Comparison of ENCODE assay signal across 1 cellular context in the genomic region with DNA sequence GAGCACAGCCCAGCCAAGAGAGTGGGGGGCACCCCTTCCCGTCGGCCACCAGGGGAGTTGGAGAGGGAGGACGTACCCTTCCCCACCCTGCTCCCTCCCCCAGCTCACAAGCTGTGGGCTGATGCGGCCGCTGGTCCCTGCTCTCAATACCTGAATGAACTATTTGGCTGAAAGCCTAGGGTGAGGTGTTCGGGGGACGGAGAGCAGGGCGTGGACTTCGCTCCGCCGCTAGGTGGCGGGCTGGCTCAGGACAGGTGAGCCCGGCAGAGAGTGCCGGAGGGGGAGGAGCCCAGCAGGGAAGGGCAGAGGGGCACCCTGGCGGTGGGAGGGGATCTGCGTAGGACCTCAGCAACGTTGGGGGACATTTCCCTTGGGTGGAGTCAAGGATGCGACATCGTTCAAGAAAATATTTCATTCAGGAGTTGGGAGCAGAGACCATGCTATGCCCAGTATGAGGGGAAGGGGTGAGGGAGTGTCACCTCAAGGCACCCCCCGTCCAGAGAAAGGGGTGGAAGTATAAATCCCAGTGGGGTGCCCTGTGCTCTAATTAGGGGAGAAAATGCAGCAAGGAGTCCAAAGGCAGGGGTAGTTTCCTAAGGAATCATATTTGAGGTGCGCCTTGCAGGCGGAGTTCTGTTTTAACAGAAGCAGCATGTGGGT.
TF ChIP-seq lines count a peak whose summit lies in the region.

No MANE protein-coding gene starts in this region.

TF ChIP-seq in HepG2, 621 proteins besides CTCF, POLR2A, EP300 and RAD21 (continues in another document):
- TF ChIP-seq PTBP1 (IDR thresholded peaks at IDR 0.05; ENCODE audit: low read depth, low read length, poor library complexity, severe bottlenecking) (peak; percentile 56), KLF11 (CRISPR knock-in tag; IDR thresholded peaks at IDR 0.05) (peak; percentile 69; the same call in 1 of the 2 replicates), GATAD1 (CRISPR knock-in tag; IDR thresholded peaks at IDR 0.05) (peak; percentile 60), XRCC5 (optimal IDR thresholded peaks at IDR 0.05; ENCODE audit: low read length) (peak; percentile 94), NR2F6 (IDR thresholded peaks at IDR 0.05) (no peak), NR2F6 (CRISPR knock-in tag; IDR thresholded peaks at IDR 0.05) (peak; percentile 68; the same call in 1 of the 2 replicates), CEBPG (CRISPR knock-in tag; IDR thresholded peaks at IDR 0.05) (peak; percentile 50; the same call in 1 of the 2 replicates), SOX6 (IDR thresholded peaks at IDR 0.05) (no peak), SOX6 (CRISPR knock-in tag; IDR thresholded peaks at IDR 0.05) (peak; percentile 66), MTA1 (CRISPR knock-in tag; IDR thresholded peaks at IDR 0.05; ENCODE audit: borderline replicate concordance) (peak; percentile 77; the same call in 1 of the 2 replicates), ZIK1 (CRISPR knock-in tag; IDR thresholded peaks at IDR 0.05; ENCODE audit: borderline replicate concordance, low read depth) (0 out of 2 replicates have a peak, but pooled peaks have one; percentile 56), SATB2 (CRISPR knock-in tag; IDR thresholded peaks at IDR 0.05) (no peak), ZNF614 (CRISPR knock-in tag; IDR thresholded peaks at IDR 0.05; ENCODE audit: borderline replicate concordance) (0 out of 2 replicates have a peak, but pooled peaks have one; percentile 46), SRY (CRISPR knock-in tag; IDR thresholded peaks at IDR 0.05) (no peak), ZNF350 (CRISPR knock-in tag; IDR thresholded peaks at IDR 0.05; ENCODE audit: borderline replicate concordance, low read depth) (peak; percentile 65; the same call in 1 of the 2 replicates), HNF4G (IDR thresholded peaks at IDR 0.05; ENCODE audit: borderline replicate concordance, low read depth, low read length) (peak; percentile 25; the same call in 1 of the 2 replicates), HNF4G (CRISPR knock-in tag; IDR thresholded peaks at IDR 0.05; ENCODE audit: borderline replicate concordance, low read depth) (peak; percentile 31; the same call in 1 of the 2 replicates), NR3C1 (CRISPR knock-in tag; IDR thresholded peaks at IDR 0.05) (no peak), SP1 (IDR thresholded peaks at IDR 0.05) (no peak), SP1 (CRISPR knock-in tag; IDR thresholded peaks at IDR 0.05) (peak; percentile 69; the same call in 1 of the 2 replicates), ZNF891 (CRISPR knock-in tag; IDR thresholded peaks at IDR 0.05) (no peak), ATF7-NPFF (CRISPR knock-in tag; IDR thresholded peaks at IDR 0.05; ENCODE audit: low read depth) (0 out of 2 replicates have a peak, but pooled peaks have one; percentile 36), ZNF317 (CRISPR knock-in tag; IDR thresholded peaks at IDR 0.05) (0 out of 2 replicates have a peak, but pooled peaks have one; percentile 34), FOXO1 (CRISPR knock-in tag; IDR thresholded peaks at IDR 0.05) (0 out of 2 replicates have a peak, but pooled peaks have one; percentile 41), KDM3A (CRISPR knock-in tag; IDR thresholded peaks at IDR 0.05; ENCODE audit: low read depth) (peak; percentile 50; the same call in 1 of the 2 replicates), ZNF24 (IDR thresholded peaks at IDR 0.05) (peak; percentile 61; the same call in 1 of the 2 replicates)
- TF ChIP-seq, protein P1, sequence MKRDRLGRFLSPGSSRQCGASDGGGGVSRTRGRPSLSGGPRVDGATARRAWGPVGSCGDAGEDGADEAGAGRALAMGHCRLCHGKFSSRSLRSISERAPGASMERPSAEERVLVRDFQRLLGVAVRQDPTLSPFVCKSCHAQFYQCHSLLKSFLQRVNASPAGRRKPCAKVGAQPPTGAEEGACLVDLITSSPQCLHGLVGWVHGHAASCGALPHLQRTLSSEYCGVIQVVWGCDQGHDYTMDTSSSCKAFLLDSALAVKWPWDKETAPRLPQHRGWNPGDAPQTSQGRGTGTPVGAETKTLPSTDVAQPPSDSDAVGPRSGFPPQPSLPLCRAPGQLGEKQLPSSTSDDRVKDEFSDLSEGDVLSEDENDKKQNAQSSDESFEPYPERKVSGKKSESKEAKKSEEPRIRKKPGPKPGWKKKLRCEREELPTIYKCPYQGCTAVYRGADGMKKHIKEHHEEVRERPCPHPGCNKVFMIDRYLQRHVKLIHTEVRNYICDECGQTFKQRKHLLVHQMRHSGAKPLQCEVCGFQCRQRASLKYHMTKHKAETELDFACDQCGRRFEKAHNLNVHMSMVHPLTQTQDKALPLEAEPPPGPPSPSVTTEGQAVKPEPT (CRISPR knock-in tag; IDR thresholded peaks at IDR 0.05; ENCODE audit: low read depth): no peak
- TF ChIP-seq, protein P2, sequence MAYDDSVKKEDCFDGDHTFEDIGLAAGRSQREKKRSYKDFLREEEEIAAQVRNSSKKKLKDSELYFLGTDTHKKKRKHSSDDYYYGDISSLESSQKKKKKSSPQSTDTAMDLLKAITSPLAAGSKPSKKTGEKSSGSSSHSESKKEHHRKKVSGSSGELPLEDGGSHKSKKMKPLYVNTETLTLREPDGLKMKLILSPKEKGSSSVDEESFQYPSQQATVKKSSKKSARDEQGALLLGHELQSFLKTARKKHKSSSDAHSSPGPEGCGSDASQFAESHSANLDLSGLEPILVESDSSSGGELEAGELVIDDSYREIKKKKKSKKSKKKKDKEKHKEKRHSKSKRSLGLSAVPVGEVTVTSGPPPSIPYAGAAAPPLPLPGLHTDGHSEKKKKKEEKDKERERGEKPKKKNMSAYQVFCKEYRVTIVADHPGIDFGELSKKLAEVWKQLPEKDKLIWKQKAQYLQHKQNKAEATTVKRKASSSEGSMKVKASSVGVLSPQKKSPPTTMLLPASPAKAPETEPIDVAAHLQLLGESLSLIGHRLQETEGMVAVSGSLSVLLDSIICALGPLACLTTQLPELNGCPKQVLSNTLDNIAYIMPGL (CRISPR knock-in tag; IDR thresholded peaks at IDR 0.05; ENCODE audit: borderline replicate concordance in 1 of 2, low read depth in 1 of 2): peak; percentile 83 to 91
- TF ChIP-seq, protein P3, sequence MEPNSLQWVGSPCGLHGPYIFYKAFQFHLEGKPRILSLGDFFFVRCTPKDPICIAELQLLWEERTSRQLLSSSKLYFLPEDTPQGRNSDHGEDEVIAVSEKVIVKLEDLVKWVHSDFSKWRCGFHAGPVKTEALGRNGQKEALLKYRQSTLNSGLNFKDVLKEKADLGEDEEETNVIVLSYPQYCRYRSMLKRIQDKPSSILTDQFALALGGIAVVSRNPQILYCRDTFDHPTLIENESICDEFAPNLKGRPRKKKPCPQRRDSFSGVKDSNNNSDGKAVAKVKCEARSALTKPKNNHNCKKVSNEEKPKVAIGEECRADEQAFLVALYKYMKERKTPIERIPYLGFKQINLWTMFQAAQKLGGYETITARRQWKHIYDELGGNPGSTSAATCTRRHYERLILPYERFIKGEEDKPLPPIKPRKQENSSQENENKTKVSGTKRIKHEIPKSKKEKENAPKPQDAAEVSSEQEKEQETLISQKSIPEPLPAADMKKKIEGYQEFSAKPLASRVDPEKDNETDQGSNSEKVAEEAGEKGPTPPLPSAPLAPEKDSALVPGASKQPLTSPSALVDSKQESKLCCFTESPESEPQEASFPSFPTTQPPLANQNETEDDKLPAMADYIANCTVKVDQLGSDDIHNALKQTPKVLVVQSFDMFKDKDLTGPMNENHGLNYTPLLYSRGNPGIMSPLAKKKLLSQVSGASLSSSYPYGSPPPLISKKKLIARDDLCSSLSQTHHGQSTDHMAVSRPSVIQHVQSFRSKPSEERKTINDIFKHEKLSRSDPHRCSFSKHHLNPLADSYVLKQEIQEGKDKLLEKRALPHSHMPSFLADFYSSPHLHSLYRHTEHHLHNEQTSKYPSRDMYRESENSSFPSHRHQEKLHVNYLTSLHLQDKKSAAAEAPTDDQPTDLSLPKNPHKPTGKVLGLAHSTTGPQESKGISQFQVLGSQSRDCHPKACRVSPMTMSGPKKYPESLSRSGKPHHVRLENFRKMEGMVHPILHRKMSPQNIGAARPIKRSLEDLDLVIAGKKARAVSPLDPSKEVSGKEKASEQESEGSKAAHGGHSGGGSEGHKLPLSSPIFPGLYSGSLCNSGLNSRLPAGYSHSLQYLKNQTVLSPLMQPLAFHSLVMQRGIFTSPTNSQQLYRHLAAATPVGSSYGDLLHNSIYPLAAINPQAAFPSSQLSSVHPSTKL (CRISPR knock-in tag; IDR thresholded peaks at IDR 0.05): peak; percentile 65
- TF ChIP-seq, protein P4, sequence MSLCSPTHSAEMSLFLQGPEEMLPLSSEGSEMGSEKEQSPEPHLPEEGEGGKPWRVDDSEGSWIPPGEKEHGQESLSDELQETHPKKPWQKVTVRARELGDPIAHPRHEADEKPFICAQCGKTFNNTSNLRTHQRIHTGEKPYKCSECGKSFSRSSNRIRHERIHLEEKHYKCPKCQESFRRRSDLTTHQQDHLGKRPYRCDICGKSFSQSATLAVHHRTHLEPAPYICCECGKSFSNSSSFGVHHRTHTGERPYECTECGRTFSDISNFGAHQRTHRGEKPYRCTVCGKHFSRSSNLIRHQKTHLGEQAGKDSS (CRISPR knock-in tag; IDR thresholded peaks at IDR 0.05; ENCODE audit: borderline replicate concordance, low read depth): peak; percentile 56; the same call in 1 of the 2 replicates
- TF ChIP-seq, protein P5, sequence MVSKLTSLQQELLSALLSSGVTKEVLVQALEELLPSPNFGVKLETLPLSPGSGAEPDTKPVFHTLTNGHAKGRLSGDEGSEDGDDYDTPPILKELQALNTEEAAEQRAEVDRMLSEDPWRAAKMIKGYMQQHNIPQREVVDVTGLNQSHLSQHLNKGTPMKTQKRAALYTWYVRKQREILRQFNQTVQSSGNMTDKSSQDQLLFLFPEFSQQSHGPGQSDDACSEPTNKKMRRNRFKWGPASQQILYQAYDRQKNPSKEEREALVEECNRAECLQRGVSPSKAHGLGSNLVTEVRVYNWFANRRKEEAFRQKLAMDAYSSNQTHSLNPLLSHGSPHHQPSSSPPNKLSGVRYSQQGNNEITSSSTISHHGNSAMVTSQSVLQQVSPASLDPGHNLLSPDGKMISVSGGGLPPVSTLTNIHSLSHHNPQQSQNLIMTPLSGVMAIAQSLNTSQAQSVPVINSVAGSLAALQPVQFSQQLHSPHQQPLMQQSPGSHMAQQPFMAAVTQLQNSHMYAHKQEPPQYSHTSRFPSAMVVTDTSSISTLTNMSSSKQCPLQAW (CRISPR knock-in tag; IDR thresholded peaks at IDR 0.05): 0 out of 2 replicates have a peak, but pooled peaks have one; percentile 61
- TF ChIP-seq, protein P6, sequence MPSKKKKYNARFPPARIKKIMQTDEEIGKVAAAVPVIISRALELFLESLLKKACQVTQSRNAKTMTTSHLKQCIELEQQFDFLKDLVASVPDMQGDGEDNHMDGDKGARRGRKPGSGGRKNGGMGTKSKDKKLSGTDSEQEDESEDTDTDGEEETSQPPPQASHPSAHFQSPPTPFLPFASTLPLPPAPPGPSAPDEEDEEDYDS (CRISPR knock-in tag; IDR thresholded peaks at IDR 0.05): peak; percentile 59
- TF ChIP-seq, protein P7, sequence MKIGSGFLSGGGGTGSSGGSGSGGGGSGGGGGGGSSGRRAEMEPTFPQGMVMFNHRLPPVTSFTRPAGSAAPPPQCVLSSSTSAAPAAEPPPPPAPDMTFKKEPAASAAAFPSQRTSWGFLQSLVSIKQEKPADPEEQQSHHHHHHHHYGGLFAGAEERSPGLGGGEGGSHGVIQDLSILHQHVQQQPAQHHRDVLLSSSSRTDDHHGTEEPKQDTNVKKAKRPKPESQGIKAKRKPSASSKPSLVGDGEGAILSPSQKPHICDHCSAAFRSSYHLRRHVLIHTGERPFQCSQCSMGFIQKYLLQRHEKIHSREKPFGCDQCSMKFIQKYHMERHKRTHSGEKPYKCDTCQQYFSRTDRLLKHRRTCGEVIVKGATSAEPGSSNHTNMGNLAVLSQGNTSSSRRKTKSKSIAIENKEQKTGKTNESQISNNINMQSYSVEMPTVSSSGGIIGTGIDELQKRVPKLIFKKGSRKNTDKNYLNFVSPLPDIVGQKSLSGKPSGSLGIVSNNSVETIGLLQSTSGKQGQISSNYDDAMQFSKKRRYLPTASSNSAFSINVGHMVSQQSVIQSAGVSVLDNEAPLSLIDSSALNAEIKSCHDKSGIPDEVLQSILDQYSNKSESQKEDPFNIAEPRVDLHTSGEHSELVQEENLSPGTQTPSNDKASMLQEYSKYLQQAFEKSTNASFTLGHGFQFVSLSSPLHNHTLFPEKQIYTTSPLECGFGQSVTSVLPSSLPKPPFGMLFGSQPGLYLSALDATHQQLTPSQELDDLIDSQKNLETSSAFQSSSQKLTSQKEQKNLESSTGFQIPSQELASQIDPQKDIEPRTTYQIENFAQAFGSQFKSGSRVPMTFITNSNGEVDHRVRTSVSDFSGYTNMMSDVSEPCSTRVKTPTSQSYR (CRISPR knock-in tag; IDR thresholded peaks at IDR 0.05; ENCODE audit: borderline replicate concordance): peak; percentile 68; the same call in 1 of the 2 replicates
- TF ChIP-seq, protein P8, sequence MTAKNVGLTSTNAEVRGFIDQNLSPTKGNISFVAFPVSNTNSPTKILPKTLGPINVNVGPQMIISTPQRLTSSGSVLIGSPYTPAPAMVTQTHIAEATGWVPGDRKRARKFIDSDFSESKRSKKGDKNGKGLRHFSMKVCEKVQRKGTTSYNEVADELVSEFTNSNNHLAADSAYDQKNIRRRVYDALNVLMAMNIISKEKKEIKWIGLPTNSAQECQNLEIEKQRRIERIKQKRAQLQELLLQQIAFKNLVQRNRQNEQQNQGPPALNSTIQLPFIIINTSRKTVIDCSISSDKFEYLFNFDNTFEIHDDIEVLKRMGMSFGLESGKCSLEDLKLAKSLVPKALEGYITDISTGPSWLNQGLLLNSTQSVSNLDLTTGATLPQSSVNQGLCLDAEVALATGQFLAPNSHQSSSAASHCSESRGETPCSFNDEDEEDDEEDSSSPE (CRISPR knock-in tag; IDR thresholded peaks at IDR 0.05): no peak
- TF ChIP-seq, protein P9, sequence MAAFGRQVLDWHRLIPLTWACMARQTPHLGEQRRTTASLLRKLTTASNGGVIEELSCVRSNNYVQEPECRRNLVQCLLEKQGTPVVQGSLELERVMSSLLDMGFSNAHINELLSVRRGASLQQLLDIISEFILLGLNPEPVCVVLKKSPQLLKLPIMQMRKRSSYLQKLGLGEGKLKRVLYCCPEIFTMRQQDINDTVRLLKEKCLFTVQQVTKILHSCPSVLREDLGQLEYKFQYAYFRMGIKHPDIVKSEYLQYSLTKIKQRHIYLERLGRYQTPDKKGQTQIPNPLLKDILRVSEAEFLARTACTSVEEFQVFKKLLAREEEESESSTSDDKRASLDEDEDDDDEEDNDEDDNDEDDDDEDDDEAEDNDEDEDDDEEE (CRISPR knock-in tag; IDR thresholded peaks at IDR 0.05): 0 out of 2 replicates have a peak, but pooled peaks have one; percentile 32
